Comparison of ENCODE assay signal across 14 cellular contexts in genomic region chr4:12050357-12050756, GRCh38.
DNase-seq lines count a peak whose midpoint lies in the region; ATAC-seq and TF ChIP-seq lines count a peak whose summit lies in the region.
"Had no signal": no experiment of that assay in that cellular context is flagged by ENCODE, and none has a peak within 500 bp of the region (broad histone marks: within the 10 kb centered on the region; RNA-seq: fewer than 3 reads in every experiment).

No MANE protein-coding gene starts in this region.

- no peaks in the 10 kb centered on the region for H3K27me3 ChIP-seq in HUES6 (ENCODE audit: control insufficient read depth, insufficient read depth, low read length)
- no peaks in the 10 kb centered on the region for H3K27me3 ChIP-seq in endodermal cell (ENCODE audit: control insufficient read depth, insufficient read depth, low read length, poor library complexity, severe bottlenecking)
- H3K27me3 ChIP-seq in iPS-20b (ENCODE audit: insufficient read depth, low read length), result no peaks in the 10 kb centered on the region

- peaks cover 4% of the 10 kb centered on the region; the same call in 1 of the 2 replicates for H3K36me3 ChIP-seq in HUES6 (ENCODE audit: control insufficient read depth, insufficient read depth, low read length)
- H3K36me3 ChIP-seq in endodermal cell (ENCODE audit: control insufficient read depth, insufficient read depth, low read length), result no peaks in the 10 kb centered on the region
- H3K36me3 ChIP-seq in iPS-20b (ENCODE audit: insufficient read depth, low read depth, low read length), result no peaks in the 10 kb centered on the region

- TF ChIP-seq CTCF in endodermal cell (conservative IDR thresholded peaks at IDR 0.05), result no peak

- H3K27me3 Mint-ChIP-seq in endodermal cell (ENCODE audit: insufficient read depth), result no peaks in the 10 kb centered on the region

- peaks cover 12% of the 10 kb centered on the region; the same call in 1 of the 2 replicates for H3K4me1 ChIP-seq in HUES6 (ENCODE audit: control insufficient read depth, insufficient read depth, low read length)
- no peaks in the 10 kb centered on the region for H3K4me1 ChIP-seq in endodermal cell (ENCODE audit: control insufficient read depth, insufficient read depth, low read length)
- H3K4me1 ChIP-seq in iPS-20b (ENCODE audit: insufficient read depth, low read length), result peaks cover 8% of the 10 kb centered on the region; the same call in 1 of the 2 replicates

- no peak overlapping the region for H3K4me3 Mint-ChIP-seq in endodermal cell
- H3K4me3 Mint-ChIP-seq: CD14-positive monocyte; CD8-positive, alpha-beta T cell had no signal

- H3K4me3 ChIP-seq in HUES6 (ENCODE audit: low read depth, low read length) (0 out of 2 replicates have a peak overlapping the region, but pooled peaks have one; percentile 25), endodermal cell (ENCODE audit: low read length) (no peak overlapping the region), iPS-20b (ENCODE audit: low read length) (no peak overlapping the region)

- peaks cover 11% of the 10 kb centered on the region; the same call in 1 of the 2 replicates for H3K9me3 ChIP-seq in HUES6 (ENCODE audit: control insufficient read depth, insufficient read depth, low read depth, low read length)
- no peaks in the 10 kb centered on the region for H3K9me3 ChIP-seq in endodermal cell (ENCODE audit: control insufficient read depth, low read length)
- H3K9me3 ChIP-seq in iPS-20b (ENCODE audit: insufficient read depth, low read depth, low read length), result no peaks in the 10 kb centered on the region

- no peaks in the 10 kb centered on the region for H3K36me3 Mint-ChIP-seq in endodermal cell (ENCODE audit: low read depth)
- H3K36me3 Mint-ChIP-seq: CD14-positive monocyte; CD8-positive, alpha-beta T cell had no signal

- no peak overlapping the region for H3K9ac ChIP-seq in HUES6 (ENCODE audit: low read length)
- H3K9ac ChIP-seq in endodermal cell (ENCODE audit: extremely low read depth, low read length, poor library complexity, severe bottlenecking), result no peak overlapping the region
- H3K9ac ChIP-seq in iPS-20b (ENCODE audit: low read depth, low read length), result no peak overlapping the region

- no peak for ATAC-seq in HG03457 (IDR thresholded peaks at IDR 0.05; ENCODE audit: unreplicated experiment)
- no peak for ATAC-seq in HG03196 (IDR thresholded peaks at IDR 0.05; ENCODE audit: unreplicated experiment)
- ATAC-seq: CD8-positive, alpha-beta T cell had no signal

- DNase-seq in ELF-1 (ENCODE audit: low read depth, low spot score) (peak; percentile 69), endodermal cell (peak; percentile 61), cerebellar nuclear complex (lab: John Stamatoyannopoulos, UW) (no peak), kidney tubule cell (ENCODE audit: low spot score) (no peak)
- DNase-seq: CD8-positive, alpha-beta T cell; COR-L47; DND-41; GF-D8 had no signal

- no peak overlapping the region for H3K27ac Mint-ChIP-seq in endodermal cell
- H3K27ac Mint-ChIP-seq: CD8-positive, alpha-beta T cell had no signal

- peaks cover 10% of the 10 kb centered on the region for H3K9me3 Mint-ChIP-seq in endodermal cell

- H3K27ac ChIP-seq in HUES6 (ENCODE audit: low read depth, low read length), result peak overlapping the region; percentile 49
- no peak overlapping the region for H3K27ac ChIP-seq in endodermal cell (ENCODE audit: low read depth, low read length)
- H3K27ac ChIP-seq in iPS-20b (ENCODE audit: low read length), result peak overlapping the region; percentile 36
- H3K27ac ChIP-seq: 22Rv1 had no signal

- no peaks in the 10 kb centered on the region for H3K4me1 Mint-ChIP-seq in endodermal cell
- H3K4me1 Mint-ChIP-seq: CD14-positive monocyte had no signal

Comparison
In these comparisons a context has a peak if more than half of its experiments do, and no peak if none do; other contexts are left out.
1. DNase-seq: peak in ELF-1 (single experiment) and endodermal cell (single experiment); none in cerebellar nuclear complex (0 of 2) and kidney tubule cell (single experiment).